ENCODE assay signal across 30 cellular contexts in genomic region chr17:63845509-63845908, GRCh38. TPM values are rescaled to one million over a fixed set of nuclear protein-coding genes. Genes with fewer than 3 reads are reported as not detected.
"Had no signal": no experiment of that assay in that cellular context is flagged by ENCODE, and none has a peak within 500 bp of the region (broad histone marks: within the 10 kb centered on the region; RNA-seq: fewer than 3 reads in every experiment).

No MANE protein-coding gene starts in this region.

- H3K27ac ChIP-seq: cardiac muscle cell, PC-9 had no signal

- H3K27me3 Mint-ChIP-seq: activated naive CD8-positive, alpha-beta T cell; central memory CD8-positive, alpha-beta T cell had no signal

- H3K36me3 ChIP-seq: cardiac muscle cell had no signal

- H3K27ac Mint-ChIP-seq: activated CD4-positive, alpha-beta T cell treated with anti-CD3 and anti-CD28 coated beads, Interleukin-2, amount 10 ng/mL, durations not matched to agents 24 days and 14 days; activated CD8-positive, alpha-beta T cell treated with anti-CD3 and anti-CD28 coated beads, Interleukin-2, amount 10 ng/mL, durations not matched to agents 7 days and 5 days; activated naive CD8-positive, alpha-beta T cell; activated naive CD8-positive, alpha-beta T cell treated with anti-CD3 and anti-CD28 coated beads, Interleukin-2, amount 50 U/mL, for 24 hours had no signal

- FAIRE-seq: RCC 7860, TTC549 had no signal

- H3K4me3 ChIP-seq: cardiac muscle cell, MG63, PC-9 had no signal

- H3K27me3 ChIP-seq: MG63 had no signal

- H2AFZ ChIP-seq: PC-9 had no signal

- ATAC-seq: activated CD8-positive, alpha-beta T cell treated with anti-CD3 and anti-CD28 coated beads, Interleukin-2, amount 10 ng/mL, durations not matched to agents 7 days and 5 days; activated naive CD8-positive, alpha-beta T cell treated with anti-CD3 and anti-CD28 coated beads, Interleukin-2, amount 50 U/mL, for 24 hours; activated T-cell treated with anti-CD3 and anti-CD28 coated beads, Interleukin-2, amount 50 U/mL, for 4 hours had no signal

- H3K36me3 Mint-ChIP-seq: activated naive CD8-positive, alpha-beta T cell had no signal

- H3K4me2 ChIP-seq: PC-9 had no signal

- H3K4me3 Mint-ChIP-seq: activated CD4-positive, alpha-beta T cell treated with anti-CD3 and anti-CD28 coated beads, Interleukin-2, amount 10 ng/mL, durations not matched to agents 24 days and 14 days; activated CD8-positive, alpha-beta T cell treated with anti-CD3 and anti-CD28 coated beads, Interleukin-2, amount 10 ng/mL, durations not matched to agents 7 days and 5 days; activated naive CD4-positive, alpha-beta T cell treated with anti-CD3 and anti-CD28 coated beads, Interleukin-2, amount 10 ng/mL, durations not matched to agents 7 days and 5 days; activated naive CD8-positive, alpha-beta T cell treated with anti-CD3 and anti-CD28 coated beads, Interleukin-2, amount 50 U/mL, for 24 hours; activated T-cell treated with anti-CD3 and anti-CD28 coated beads, Interleukin-2, amount 50 U/mL, for 4 hours; central memory CD8-positive, alpha-beta T cell had no signal

- DNase-seq: activated CD4-positive, alpha-beta T cell treated with anti-CD3 and anti-CD28 coated beads, Interleukin-2, amount 10 ng/mL, durations not matched to agents 24 days and 14 days; activated CD4-positive, alpha-beta T cell treated with anti-CD3 and anti-CD28 coated beads, Interleukin-2, amount 50 U/mL, for 4 hours; activated CD8-positive, alpha-beta T cell treated with anti-CD3 and anti-CD28 coated beads, Interleukin-2, amount 10 ng/mL, durations not matched to agents 7 days and 5 days; activated effector memory CD4-positive, alpha-beta T cell treated with Interleukin-2 at 50 U/mL for 16 hours; activated naive CD4-positive, alpha-beta T cell treated with anti-CD3 and anti-CD28 coated beads, Interleukin-2, amount 10 ng/mL, durations not matched to agents 7 days and 5 days; activated naive CD8-positive, alpha-beta T cell treated with anti-CD3 and anti-CD28 coated beads, Interleukin-2, amount 50 U/mL, for 24 hours; activated T-cell treated with anti-CD3 and anti-CD28 coated beads, Interleukin-2, amount 50 U/mL, for 4 hours; anterior cingulate cortex; Kasumi-1; KG1; MG63; NCI-H1048; NCI-H1105 treated with DMSO at 0.1 percent for 48 hours; NCI-H1436; NCI-H1694; NCI-H1930; NCI-H2081 treated with DMSO at 0.1 percent for 48 hours; NCI-H226; NCI-H446 treated with DMSO at 0.1 percent for 48 hours; NCI-H524; PC-9; Right ventricle myocardium superior had no signal

- H3K9me3 Mint-ChIP-seq: central memory CD8-positive, alpha-beta T cell had no signal

RNA-seq across cellular contexts. Expression of gene CSH2, which starts 28.0 kb away (rescaled TPM):
- total RNA-seq: activated CD4-positive, alpha-beta T cell treated with anti-CD3 and anti-CD28 coated beads, Interleukin-2, amount 10 ng/mL, durations not matched to agents 24 days and 14 days; activated CD8-positive, alpha-beta T cell treated with anti-CD3 and anti-CD28 coated beads, Interleukin-2, amount 10 ng/mL, durations not matched to agents 7 days and 5 days; activated T-cell treated with anti-CD3 and anti-CD28 coated beads, Interleukin-2, amount 50 U/mL, for 4 hours; cardiac muscle cell; chondrocyte; PC-9; Right ventricle myocardium superior; T-helper 1 cell treated with Interleukin-12 subunit alpha and Interleukin-12 subunit beta and Interleukin-4 antibody, amounts not matched to agents 30 ng/mL and 1 ng/mL, for 36 hours; T-helper 2 cell treated with Interferon-gamma antibody and Interleukin-4, amounts not matched to agents 100 ng/mL and 5 ng/mL, for 36 hours had no signal
- polyA plus RNA-seq: cardiac muscle cell had no signal

RNA-seq across cellular contexts. Expression of gene GH2, which starts 36.2 kb away (rescaled TPM):
- total RNA-seq: activated CD4-positive, alpha-beta T cell treated with anti-CD3 and anti-CD28 coated beads, Interleukin-2, amount 10 ng/mL, durations not matched to agents 24 days and 14 days; activated CD8-positive, alpha-beta T cell treated with anti-CD3 and anti-CD28 coated beads, Interleukin-2, amount 10 ng/mL, durations not matched to agents 7 days and 5 days; activated T-cell treated with anti-CD3 and anti-CD28 coated beads, Interleukin-2, amount 50 U/mL, for 4 hours; cardiac muscle cell; chondrocyte; PC-9; Right ventricle myocardium superior; T-helper 1 cell treated with Interleukin-12 subunit alpha and Interleukin-12 subunit beta and Interleukin-4 antibody, amounts not matched to agents 30 ng/mL and 1 ng/mL, for 36 hours; T-helper 2 cell treated with Interferon-gamma antibody and Interleukin-4, amounts not matched to agents 100 ng/mL and 5 ng/mL, for 36 hours had no signal
